Comparison of ENCODE assay signal across 11 cellular contexts in the genomic region with DNA sequence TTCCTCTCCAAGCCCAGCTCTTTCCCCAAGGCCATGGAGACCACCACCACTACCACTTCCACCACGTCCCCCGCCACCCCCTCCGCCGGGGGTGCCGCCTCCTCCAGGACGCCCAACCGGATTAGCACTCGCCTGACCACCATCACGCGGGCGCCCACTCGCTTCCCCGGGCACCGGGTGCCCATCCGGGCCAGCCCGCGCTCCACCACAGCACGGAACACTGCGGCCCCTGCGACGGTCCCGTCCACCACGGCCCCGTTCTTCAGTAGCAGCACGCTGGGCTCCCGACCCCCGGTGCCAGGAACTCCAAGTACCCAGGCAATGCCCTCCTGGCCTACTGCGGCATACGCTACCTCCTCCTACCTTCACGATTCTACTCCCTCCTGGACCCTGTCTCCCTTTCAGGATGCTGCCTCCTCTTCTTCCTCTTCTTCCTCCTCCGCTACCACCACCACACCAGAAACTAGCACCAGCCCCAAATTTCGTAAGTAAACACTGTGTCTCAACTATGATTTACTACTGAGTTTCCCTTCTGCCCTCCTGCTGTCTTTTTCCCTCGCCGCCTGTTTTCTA. TPM values are rescaled to one million over a fixed set of nuclear protein-coding genes. Genes with fewer than 3 reads are reported as not detected.
A peak's percentile ranks its signal among the peaks of the same experiment; 100 is the strongest.
DNase-seq lines count a peak whose midpoint lies in the region; ATAC-seq, FAIRE-seq and TF ChIP-seq lines count a peak whose summit lies in the region.
"Had no signal": no experiment of that assay in that cellular context is flagged by ENCODE, and none has a peak within 500 bp of the region (broad histone marks: within the 10 kb centered on the region; RNA-seq: fewer than 3 reads in every experiment).

No MANE protein-coding gene starts in this region.

- H4K20me1 ChIP-seq in astrocyte (ENCODE audit: insufficient read depth, low read length), result no peaks in the 10 kb centered on the region

- DNase-seq in right atrium auricular region (ENCODE audit: low spot score) (no peak), Right ventricle myocardium inferior (ENCODE audit: missing footprints) (no peak), astrocyte (ENCODE audit: low read depth) (no peak), lung (ENCODE audit: low spot score) (no peak), type B pancreatic cell (ENCODE audit: extremely low spot score, unreplicated experiment) (no peak), NCI-H1436 (lab: John Stamatoyannopoulos, UW) (no peak)
- DNase-seq: activated CD8-positive, alpha-beta memory T cell treated with anti-CD3 and anti-CD28 coated beads for 24 hours; DMS153; effector CD4-positive, alpha-beta T cell had no signal

- TF ChIP-seq CTCF in right atrium auricular region (IDR thresholded peaks at IDR 0.05) (no peak), astrocyte (IDR thresholded peaks at IDR 0.05; ENCODE audit: insufficient read depth, low read depth, low read length) (no peak), lung (IDR thresholded peaks at IDR 0.05; ENCODE audit: control extremely low read depth, extremely low read depth) (no peak), type B pancreatic cell (conservative IDR thresholded peaks at IDR 0.05) (no peak)

- ATAC-seq in Right ventricle myocardium inferior (no peak), lung (ENCODE audit: insufficient read depth, low FRiP score) (no peak), GM19324 (IDR thresholded peaks at IDR 0.05; ENCODE audit: low FRiP score, unreplicated experiment) (no peak), GM18858 (IDR thresholded peaks at IDR 0.05; ENCODE audit: unreplicated experiment) (no peak)

- 3 to 4% methylated on average over 34 of the region's 34 CpGs for WGBS in lung, 2 donors

- peak overlapping the region; percentile 1 to 31 for H3K4me3 ChIP-seq in right atrium auricular region
- H3K4me3 ChIP-seq in astrocyte (ENCODE audit: insufficient read depth, low read depth, low read length), result peak overlapping the region; percentile 51
- peak overlapping the region; percentile 47 for H3K4me3 ChIP-seq in lung

- FAIRE-seq in astrocyte (lab: Jason Lieb, UNC), result no peak

- intact Hi-C loops in Right ventricle myocardium inferior (cut with DNase I), result no loop called here

- H3K27me3 Mint-ChIP-seq in astrocyte (ENCODE audit: low read depth, unreplicated experiment), result peaks cover 19% of the 10 kb centered on the region
- peaks cover 82% of the 10 kb centered on the region for H3K27me3 Mint-ChIP-seq in type B pancreatic cell

- H3K4me1 ChIP-seq in right atrium auricular region (peaks cover 0 to 26% of the 10 kb centered on the region in 2 donors), astrocyte (ENCODE audit: insufficient read depth, low read length) (peaks cover 12% of the 10 kb centered on the region), lung (ENCODE audit: control insufficient read depth in 2 of 2, insufficient read depth in 2 of 2, low read length in 2 of 2) (peaks cover 7 to 10% of the 10 kb centered on the region in 2 donors)

- peak overlapping the region; percentile 83 for H3K4me2 ChIP-seq in astrocyte (ENCODE audit: low read length)

- H3K79me2 ChIP-seq in astrocyte (ENCODE audit: insufficient read depth, low read length), result no peaks in the 10 kb centered on the region

- H2AFZ ChIP-seq in astrocyte (ENCODE audit: low read depth, low read length), result peak overlapping the region; percentile 69

- H3K27ac Mint-ChIP-seq in astrocyte (ENCODE audit: unreplicated experiment) (peak overlapping the region; percentile 84), type B pancreatic cell (peak overlapping the region; percentile 50)

- H3K36me3 ChIP-seq in right atrium auricular region (no peaks in the 10 kb centered on the region), astrocyte (ENCODE audit: insufficient read depth, low read length) (no peaks in the 10 kb centered on the region), lung (ENCODE audit: control insufficient read depth in 2 of 2, insufficient read depth in 2 of 2, low read length in 2 of 2) (no peaks in the 10 kb centered on the region)

- H3K36me3 Mint-ChIP-seq in astrocyte (ENCODE audit: low read depth, unreplicated experiment), result no peaks in the 10 kb centered on the region
- no peaks in the 10 kb centered on the region for H3K36me3 Mint-ChIP-seq in type B pancreatic cell

- H3K9me3 Mint-ChIP-seq in astrocyte (ENCODE audit: unreplicated experiment) (peaks cover 2% of the 10 kb centered on the region), type B pancreatic cell (no peaks in the 10 kb centered on the region)

- H3K27ac ChIP-seq in right atrium auricular region, result no peak overlapping the region
- no peak overlapping the region for H3K27ac ChIP-seq in astrocyte (ENCODE audit: low read depth, low read length)
- no peak overlapping the region for H3K27ac ChIP-seq in lung (ENCODE audit: low read depth in 1 of 2, low read length in 1 of 2)

- H3K27me3 ChIP-seq in right atrium auricular region, result peaks cover 13 to 20% of the 10 kb centered on the region in 2 donors
- H3K27me3 ChIP-seq in astrocyte (ENCODE audit: insufficient read depth, low read length), result peaks cover 22% of the 10 kb centered on the region
- H3K27me3 ChIP-seq in lung (ENCODE audit: control insufficient read depth, insufficient read depth), result no peaks in the 10 kb centered on the region

- H3K9ac ChIP-seq in astrocyte (ENCODE audit: low read length), result peak overlapping the region; percentile 58

- H3K4me1 Mint-ChIP-seq in astrocyte (ENCODE audit: low read depth, unreplicated experiment), result peaks cover 20% of the 10 kb centered on the region
- peaks cover 8% of the 10 kb centered on the region for H3K4me1 Mint-ChIP-seq in type B pancreatic cell (ENCODE audit: unreplicated experiment)

- H3K9me3 ChIP-seq in right atrium auricular region (no peaks in the 10 kb centered on the region), astrocyte (ENCODE audit: insufficient read depth, low read depth, low read length) (no peaks in the 10 kb centered on the region), lung (ENCODE audit: control insufficient read depth in 2 of 2, insufficient read depth in 1 of 2, low read length in 1 of 2) (peaks cover 0 to 5% of the 10 kb centered on the region in 2 donors)

- H3K4me3 Mint-ChIP-seq in astrocyte (ENCODE audit: unreplicated experiment) (peak overlapping the region; percentile 87), type B pancreatic cell (peak overlapping the region; percentile 88)

RNA-seq across cellular contexts. Expression of gene NRG3, which starts 0.8 kb away (rescaled TPM):
- total RNA-seq in right atrium auricular region (1 to 10 TPM in 1 of 2 donors, under 1 TPM in 1; 0.70 to 1.4 TPM), Right ventricle myocardium inferior (not detected), astrocyte (2.1 and 2.3 TPM in 2 replicates), lung (1 to 10 TPM; 1.1 to 2.0 TPM), type B pancreatic cell (ENCODE audit: low replicate concordance) (1.0 and 6.1 TPM in 2 replicates)
- polyA plus RNA-seq in lung, result under 1 TPM; 0.49 to 0.61 TPM
